ENCODE assay signal across 18 cellular contexts in genomic region chrX:21963736-21964135, GRCh38. TPM values are rescaled to one million over a fixed set of nuclear protein-coding genes. Genes with fewer than 3 reads are reported as not detected.
DNase-seq lines count a peak whose midpoint lies in the region; TF ChIP-seq lines count a peak whose summit lies in the region.
"Had no signal": no experiment of that assay in that cellular context is flagged by ENCODE, and none has a peak within 500 bp of the region (broad histone marks: within the 10 kb centered on the region; RNA-seq: fewer than 3 reads in every experiment).

No MANE protein-coding gene starts in this region.

- BruUV-seq in Caco-2 (replicated peaks; lab: Mats Ljungman, UMichigan): no TSS peak

- peak overlapping the region; percentile 44; the same call in 1 of the 2 replicates for H3K27ac ChIP-seq in SK-N-MC
- H3K27ac ChIP-seq: BLaER1 treated with 17β-estradiol and CSF1 and Interleukin-3, amounts not matched to agents 10 nM and 100 nM; colonic mucosa had no signal

- H3K9ac ChIP-seq in SK-N-MC (ENCODE audit: insufficient read length): no peak overlapping the region
- H3K9ac ChIP-seq: BLaER1 treated with 17β-estradiol and CSF1 and Interleukin-3, amounts not matched to agents 10 nM and 100 nM had no signal

- CTCF ChIA-PET in Caco-2 (lab: Charles Lee): no interaction called here

- peaks cover 12% of the 10 kb centered on the region for H3K36me3 Mint-ChIP-seq in progenitor cell of endocrine pancreas (ENCODE audit: insufficient read depth)
- H3K36me3 Mint-ChIP-seq in Caco-2 (ENCODE audit: insufficient read depth, unreplicated experiment): peaks cover 23% of the 10 kb centered on the region

- H3K9me3 ChIP-seq in SK-N-MC (ENCODE audit: low read depth, low read length) (no peaks in the 10 kb centered on the region), Caco-2 (no peaks in the 10 kb centered on the region)
- H3K9me3 ChIP-seq: BLaER1 treated with 17β-estradiol and CSF1 and Interleukin-3, amounts not matched to agents 10 nM and 100 nM; colonic mucosa; esophagus muscularis mucosa; ovary had no signal

- no peaks in the 10 kb centered on the region for H3K4me1 ChIP-seq in Caco-2
- H3K4me1 ChIP-seq: colonic mucosa had no signal

- H3K27me3 Mint-ChIP-seq in progenitor cell of endocrine pancreas (no peaks in the 10 kb centered on the region), Caco-2 (ENCODE audit: insufficient read depth, unreplicated experiment) (no peaks in the 10 kb centered on the region)
- H3K27me3 Mint-ChIP-seq: activated naive CD8-positive, alpha-beta T cell treated with anti-CD3 and anti-CD28 coated beads, Interleukin-2, amount 10 ng/mL, durations not matched to agents 7 days and 5 days; type B pancreatic cell had no signal

- H3K27ac Mint-ChIP-seq in progenitor cell of endocrine pancreas (peak overlapping the region; percentile 20), Caco-2 (ENCODE audit: unreplicated experiment) (no peak overlapping the region)
- H3K27ac Mint-ChIP-seq: activated naive CD8-positive, alpha-beta T cell treated with anti-CD3 and anti-CD28 coated beads, Interleukin-2, amount 10 ng/mL, durations not matched to agents 7 days and 5 days; type B pancreatic cell had no signal

- H3K27me3 ChIP-seq in Caco-2 (replicated peaks; ENCODE audit: control insufficient read depth, insufficient read depth, low read length): no peaks in the 10 kb centered on the region
- H3K27me3 ChIP-seq: BLaER1 treated with 17β-estradiol and CSF1 and Interleukin-3, amounts not matched to agents 10 nM and 100 nM; colonic mucosa; esophagus muscularis mucosa; ovary had no signal

- no peak overlapping the region for H3K4me3 ChIP-seq in SK-N-MC
- H3K4me3 ChIP-seq in foreskin fibroblast (ENCODE audit: low read depth in 1 of 2, low read length in 2 of 2): no peak overlapping the region
- H3K4me3 ChIP-seq in Caco-2 (ENCODE audit: low read depth, low read length): no peak overlapping the region
- H3K4me3 ChIP-seq: BLaER1 treated with 17β-estradiol and CSF1 and Interleukin-3, amounts not matched to agents 10 nM and 100 nM; colonic mucosa; esophagus muscularis mucosa; GM12878; ovary had no signal

- intact Hi-C loops in Caco-2 (cut with micrococcal nuclease; ENCODE audit: unreplicated experiment): no loop called here

- H3K36me3 ChIP-seq in SK-N-MC (ENCODE audit: insufficient read depth, low read length) (peaks cover 3% of the 10 kb centered on the region; the same call in 1 of the 2 replicates), Caco-2 (ENCODE audit: control insufficient read depth, insufficient read depth, low read length) (no peaks in the 10 kb centered on the region)
- H3K36me3 ChIP-seq: colonic mucosa, ovary had no signal

- H3K4me3 Mint-ChIP-seq in progenitor cell of endocrine pancreas (ENCODE audit: low read depth) (no peak overlapping the region), Caco-2 (ENCODE audit: unreplicated experiment) (no peak overlapping the region)
- H3K4me3 Mint-ChIP-seq: activated naive CD8-positive, alpha-beta T cell treated with anti-CD3 and anti-CD28 coated beads, Interleukin-2, amount 10 ng/mL, durations not matched to agents 7 days and 5 days; type B pancreatic cell had no signal

- H3K9me3 Mint-ChIP-seq in progenitor cell of endocrine pancreas (ENCODE audit: low read depth) (no peaks in the 10 kb centered on the region), Caco-2 (ENCODE audit: unreplicated experiment) (no peaks in the 10 kb centered on the region)
- H3K9me3 Mint-ChIP-seq: activated naive CD8-positive, alpha-beta T cell treated with anti-CD3 and anti-CD28 coated beads, Interleukin-2, amount 10 ng/mL, durations not matched to agents 7 days and 5 days had no signal

- no peak for TF ChIP-seq CTCF in foreskin fibroblast (IDR thresholded peaks at IDR 0.05; ENCODE audit: low read depth, low read length)
- no peak for TF ChIP-seq CTCF in progenitor cell of endocrine pancreas (IDR thresholded peaks at IDR 0.05; ENCODE audit: unreplicated experiment)
- TF ChIP-seq CTCF in Caco-2 (IDR thresholded peaks at IDR 0.05; ENCODE audit: insufficient read depth in 1 of 2, low read depth in 1 of 2, low read length in 1 of 2, severe bottlenecking in 1 of 2, unreplicated experiment in 1 of 2): no peak

- DNase-seq in AG20443 (ENCODE audit: low spot score) (peak; percentile 56), SK-N-MC (ENCODE audit: low read depth, low spot score) (no peak), foreskin fibroblast (peak; percentile 55 to 67), progenitor cell of endocrine pancreas (ENCODE audit: low spot score, unreplicated experiment) (no peak), DMS53 treated with DMSO at 0.1 percent for 48 hours (lab: John Stamatoyannopoulos, UW; ENCODE audit: unreplicated experiment) (no peak), UCSD-AML1 (lab: John Stamatoyannopoulos, UW; ENCODE audit: unreplicated experiment) (no peak), Caco-2 (no peak)
- DNase-seq in stimulated activated naive CD4-positive, alpha-beta T cell (lab: John Stamatoyannopoulos, UW): no peak
- DNase-seq: activated naive CD8-positive, alpha-beta T cell treated with anti-CD3 and anti-CD28 coated beads, Interleukin-2, amount 10 ng/mL, durations not matched to agents 7 days and 5 days; activated T-cell treated with anti-CD3 and anti-CD28 coated beads, Interleukin-2, amount 50 U/mL, for 1 hour; colonic mucosa; NCI-H1105; stimulated activated CD4-positive, alpha-beta T cell treated with anti-CD3 and anti-CD28 coated beads, Interleukin-15, amount 100 ng/mL, for 24 hours had no signal

- H3K4me1 Mint-ChIP-seq in progenitor cell of endocrine pancreas (ENCODE audit: low read depth): peaks cover 34% of the 10 kb centered on the region
- peaks cover 7% of the 10 kb centered on the region for H3K4me1 Mint-ChIP-seq in Caco-2 (ENCODE audit: low read depth, unreplicated experiment)

- POLR2A ChIA-PET in Caco-2 (lab: Charles Lee): no interaction called here

RNA-seq across cellular contexts. Expression of gene SMS, which starts 23.2 kb away (rescaled TPM):
- total RNA-seq in progenitor cell of endocrine pancreas: 280 and 288 TPM in 2 replicates
- total RNA-seq in Caco-2 (2022): 158 and 164 TPM in 2 replicates

Comparison
In these comparisons a context has a peak if more than half of its experiments do, and no peak if none do; other contexts are left out.
1. DNase-seq: peak in AG20443 (single experiment) and foreskin fibroblast (2 of 2); none in SK-N-MC (single experiment), progenitor cell of endocrine pancreas (single experiment), stimulated activated naive CD4-positive, alpha-beta T cell (0 of 6), DMS53 treated with DMSO at 0.1 percent for 48 hours (single experiment), UCSD-AML1 (single experiment) and Caco-2 (0 of 2).